ENCODE assay signal across 24 cellular contexts in genomic region chr12:64044171-64044570, GRCh38.
"Had no signal": no experiment of that assay in that cellular context is flagged by ENCODE, and none has a peak within 500 bp of the region (broad histone marks: within the 10 kb centered on the region; RNA-seq: fewer than 3 reads in every experiment).

No MANE protein-coding gene starts in this region.

- FAIRE-seq: endometrium, frontal cortex, urothelium cell line had no signal

- H3K27me3 ChIP-seq: esophagus squamous epithelium, sigmoid colon, spleen, tibial nerve, upper lobe of left lung had no signal

- H3K27ac ChIP-seq: esophagus squamous epithelium, psoas muscle, sigmoid colon, spleen, thoracic aorta, tibial nerve, upper lobe of left lung had no signal

- DNase-seq: cortex of kidney; effector memory CD8-positive, alpha-beta T cell; erythroblast; esophagus squamous epithelium; hypothalamus; immature natural killer cell; islet precursor cell; kidney glomerular epithelial cell; naive thymus-derived CD4-positive, alpha-beta T cell; nephron progenitor cell; nucleus accumbens; psoas muscle; right cardiac atrium; sigmoid colon; spleen; stimulated activated CD4-positive, alpha-beta T cell treated with anti-CD3 and anti-CD28 coated beads, Interleukin-4, amount 100 ng/mL, for 4 hours; stimulated activated naive CD8-positive, alpha-beta T cell treated with anti-CD3 and anti-CD28 coated beads, Interleukin-15, Interleukin-2, amounts not matched to agents 100 U/mL and 50 U/mL, for 24 hours; upper lobe of left lung had no signal

- H3K9me3 ChIP-seq: esophagus squamous epithelium, psoas muscle, sigmoid colon, thoracic aorta, tibial nerve, upper lobe of left lung had no signal

- H3K4me3 ChIP-seq: esophagus squamous epithelium, lung, psoas muscle, sigmoid colon, spleen, thoracic aorta, tibial nerve, upper lobe of left lung had no signal

- H3K36me3 ChIP-seq: esophagus squamous epithelium, sigmoid colon, spleen, thoracic aorta, upper lobe of left lung had no signal
